Comparison of ENCODE assay signal across 17 cellular contexts in the genomic region with DNA sequence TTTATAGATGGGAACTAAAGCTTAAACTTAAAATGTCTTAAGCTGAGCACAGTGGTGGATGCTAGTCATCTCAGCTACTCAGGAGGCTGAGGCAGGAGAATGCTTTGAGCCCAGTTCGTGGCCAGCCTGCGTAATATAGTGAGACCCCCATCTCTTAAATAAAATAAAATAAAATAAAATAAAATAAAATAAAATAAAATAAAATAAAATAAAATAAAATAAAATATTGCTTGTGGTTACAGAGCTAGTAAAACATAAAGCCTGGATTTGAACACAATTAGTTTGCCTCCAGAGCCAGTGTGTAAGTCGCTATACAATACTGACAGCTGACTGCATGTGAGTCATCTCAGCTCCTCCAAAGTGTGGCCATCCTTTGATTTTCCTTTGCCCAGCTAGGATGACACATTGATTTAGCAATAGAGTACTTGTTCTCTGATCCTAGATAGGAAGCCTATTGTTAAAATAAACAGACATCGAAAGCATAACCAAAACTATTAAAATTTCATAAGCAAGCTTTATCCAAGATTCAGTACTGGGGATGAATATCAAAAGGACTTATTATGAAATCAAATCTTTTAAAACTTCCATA. TPM values are rescaled to one million over a fixed set of nuclear protein-coding genes. Genes with fewer than 3 reads are reported as not detected.
DNase-seq lines count a peak whose midpoint lies in the region; ATAC-seq and TF ChIP-seq lines count a peak whose summit lies in the region.
"Had no signal": no experiment of that assay in that cellular context is flagged by ENCODE, and none has a peak within 500 bp of the region (broad histone marks: within the 10 kb centered on the region; RNA-seq: fewer than 3 reads in every experiment).

No MANE protein-coding gene starts in this region.

- no peaks in the 10 kb centered on the region for H3K9me2 ChIP-seq in OCI-LY7 (ENCODE audit: insufficient read depth, low read length)

- no peaks in the 10 kb centered on the region for H3K9me3 ChIP-seq in OCI-LY7 (ENCODE audit: low read length)
- H3K9me3 ChIP-seq: BLaER1 treated with 17β-estradiol and CSF1 and Interleukin-3, amounts not matched to agents 10 nM and 100 nM had no signal

- no peak overlapping the region for H3K4me2 ChIP-seq in OCI-LY7 (ENCODE audit: low read length)
- H3K4me2 ChIP-seq: BLaER1 treated with 17β-estradiol and CSF1 and Interleukin-3, amounts not matched to agents 10 nM and 100 nM had no signal

- H3K9me3 Mint-ChIP-seq in T-helper 2 cell treated with Interferon-gamma antibody and Interleukin-4, amounts not matched to agents 5 μg/mL and 100 μg/mL, for 36 hours = no peaks in the 10 kb centered on the region
- H3K9me3 Mint-ChIP-seq: activated CD8-positive, alpha-beta T cell treated with anti-CD3 and anti-CD28 coated beads for 36 hours had no signal

- no peak overlapping the region for H3K27ac Mint-ChIP-seq in T-helper 2 cell treated with Interferon-gamma antibody and Interleukin-4, amounts not matched to agents 5 μg/mL and 100 μg/mL, for 36 hours
- H3K27ac Mint-ChIP-seq: activated CD8-positive, alpha-beta T cell treated with anti-CD3 and anti-CD28 coated beads for 36 hours; T-cell had no signal

- TF ChIP-seq CTCF in brain microvascular endothelial cell (IDR thresholded peaks at IDR 0.05; ENCODE audit: low read depth, low read length, missing control alignments) = no peak
- TF ChIP-seq CTCF in OCI-LY7 (conservative IDR thresholded peaks at IDR 0.05; ENCODE audit: low read length) = no peak

- peaks cover 2% of the 10 kb centered on the region for H3K27me3 Mint-ChIP-seq in T-helper 2 cell treated with Interferon-gamma antibody and Interleukin-4, amounts not matched to agents 5 μg/mL and 100 μg/mL, for 36 hours (ENCODE audit: low read depth)

- BruUV-seq in OCI-LY7 (replicated peaks; lab: Mats Ljungman, UMichigan) = no TSS peak

- no peaks in the 10 kb centered on the region for H3K36me3 ChIP-seq in brain microvascular endothelial cell (replicated peaks)
- no peaks in the 10 kb centered on the region for H3K36me3 ChIP-seq in OCI-LY7 (ENCODE audit: insufficient read depth, low read length)
- H3K36me3 ChIP-seq: BLaER1 treated with 17β-estradiol and CSF1 and Interleukin-3, amounts not matched to agents 10 nM and 100 nM had no signal

- no peaks in the 10 kb centered on the region for H3K27me3 ChIP-seq in brain microvascular endothelial cell (replicated peaks)
- H3K27me3 ChIP-seq: BLaER1 treated with 17β-estradiol and CSF1 and Interleukin-3, amounts not matched to agents 10 nM and 100 nM had no signal

- no peak for ATAC-seq in GM18909 (IDR thresholded peaks at IDR 0.05; ENCODE audit: poor library complexity, unreplicated experiment)
- ATAC-seq: activated CD8-positive, alpha-beta T cell treated with anti-CD3 and anti-CD28 coated beads for 36 hours; HCT116; T-cell had no signal

- H2AFZ ChIP-seq in OCI-LY7 (ENCODE audit: low read length) = no peak overlapping the region

- intact Hi-C loops in OCI-LY7 (cut with micrococcal nuclease; ENCODE audit: unreplicated experiment) = no loop called here

- peaks cover 6% of the 10 kb centered on the region for H3K4me1 ChIP-seq in OCI-LY7 (ENCODE audit: insufficient read depth, low read length, poor library complexity, severe bottlenecking)
- H3K4me1 ChIP-seq: BLaER1 treated with 17β-estradiol and CSF1 and Interleukin-3, amounts not matched to agents 10 nM and 100 nM had no signal

- H3K4me3 ChIP-seq in brain microvascular endothelial cell (ENCODE audit: low read depth, low read length) (no peak overlapping the region), OCI-LY7 (ENCODE audit: low read depth, low read length, poor library complexity, severe bottlenecking) (no peak overlapping the region)
- H3K4me3 ChIP-seq: BLaER1 treated with 17β-estradiol and CSF1 and Interleukin-3, amounts not matched to agents 10 nM and 100 nM had no signal

- H3K4me1 Mint-ChIP-seq in T-helper 2 cell treated with Interferon-gamma antibody and Interleukin-4, amounts not matched to agents 5 μg/mL and 100 μg/mL, for 36 hours (ENCODE audit: low read depth) = no peaks in the 10 kb centered on the region
- H3K4me1 Mint-ChIP-seq: T-cell had no signal

- POLR2A ChIA-PET in OCI-LY7 (lab: Charles Lee) = interaction anchor here (0.6 to 0.9 kb wide), 3 partner anchors 9 to 575 kb away, joined by 3 to 9 read pairs (median 3); no protein-coding TSS in a partner anchor

- H4K20me1 ChIP-seq in OCI-LY7 (ENCODE audit: insufficient read depth, low read length) = no peaks in the 10 kb centered on the region
- H4K20me1 ChIP-seq: BLaER1 treated with 17β-estradiol and CSF1 and Interleukin-3, amounts not matched to agents 10 nM and 100 nM had no signal

- no peak overlapping the region for H3K4me3 Mint-ChIP-seq in T-helper 2 cell treated with Interferon-gamma antibody and Interleukin-4, amounts not matched to agents 5 μg/mL and 100 μg/mL, for 36 hours
- H3K4me3 Mint-ChIP-seq: activated CD8-positive, alpha-beta T cell treated with anti-CD3 and anti-CD28 coated beads for 36 hours; T-cell had no signal

- H3K36me3 Mint-ChIP-seq in T-helper 2 cell treated with Interferon-gamma antibody and Interleukin-4, amounts not matched to agents 5 μg/mL and 100 μg/mL, for 36 hours (ENCODE audit: low read depth) = no peaks in the 10 kb centered on the region
- H3K36me3 Mint-ChIP-seq: T-cell had no signal

- H3K79me2 ChIP-seq in OCI-LY7 (ENCODE audit: insufficient read depth, low read depth, low read length) = no peaks in the 10 kb centered on the region

- CTCF ChIA-PET in OCI-LY7 (lab: Charles Lee; ENCODE audit: unreplicated experiment) = no interaction called here

- H3K27ac ChIP-seq in brain microvascular endothelial cell (peak overlapping the region; percentile 57), OCI-LY7 (ENCODE audit: low read depth, low read length, poor library complexity, severe bottlenecking) (no peak overlapping the region)
- H3K27ac ChIP-seq: BLaER1 treated with 17β-estradiol and CSF1 and Interleukin-3, amounts not matched to agents 10 nM and 100 nM had no signal

- in situ Hi-C loops in ACHN (cut with HindIII; ENCODE audit: low pct_ligation_motif_present, low pct_unique_long_range_greater_than_20kb, low sequenced_read_pairs) (no loop called here), brain microvascular endothelial cell (cut with HindIII; ENCODE audit: low pct_ligation_motif_present, low sequenced_read_pairs) (no loop called here)

- DNase-seq in ACHN = peak; percentile 30
- DNase-seq in LHCN-M2 (ENCODE audit: low read depth) = peak; percentile 93
- peak; percentile 87 for DNase-seq in brain microvascular endothelial cell
- peak; percentile 93 for DNase-seq in iris pigment epithelial cell (ENCODE audit: low read depth)
- DNase-seq in T-helper 2 cell treated with Interferon-gamma antibody and Interleukin-4, amounts not matched to agents 5 μg/mL and 100 μg/mL, for 36 hours (ENCODE audit: low spot score) = no peak
- no peak for DNase-seq in hippocampal formation (lab: John Stamatoyannopoulos, UW)
- no peak for DNase-seq in OCI-LY7 (ENCODE audit: low spot score)
- DNase-seq: activated CD8-positive, alpha-beta T cell treated with anti-CD3 and anti-CD28 coated beads for 36 hours; activated naive CD4-positive, alpha-beta T cell treated with anti-CD3 and anti-CD28 coated beads, Interleukin-2, amount 50 U/mL, for 16 hours; effector memory CD4-positive, alpha-beta T cell; MV-4-11; NCI-H82; stimulated activated naive CD4-positive, alpha-beta T cell; T-cell had no signal

RNA-seq across cellular contexts. Expression of gene DPYSL3, which starts 21.0 kb away (rescaled TPM):
- total RNA-seq in LHCN-M2 (2014; rRNA removed) (55.9 and 66.9 TPM in 2 replicates), OCI-LY7 (2022) (not detected in 2 replicates)
- polyA plus RNA-seq in LHCN-M2 (2012) = 37.9 TPM
- 0.70 TPM in 1 of 2 replicates, not detected in the other for total RNA-seq in OCI-LY7 (2014; rRNA removed; shearing (Covaris generic))

Comparison
In these comparisons a context has a peak if more than half of its experiments do, and no peak if none do; other contexts are left out.
1. DNase-seq: peak in ACHN (single experiment), LHCN-M2 (single experiment), brain microvascular endothelial cell (single experiment) and iris pigment epithelial cell (single experiment); none in T-helper 2 cell treated with Interferon-gamma antibody and Interleukin-4, amounts not matched to agents 5 μg/mL and 100 μg/mL, for 36 hours (single experiment), hippocampal formation (0 of 2) and OCI-LY7 (single experiment).
2. RNA of gene DPYSL3, which starts 21.0 kb away (total RNA-seq): 55.9 to 66.9 TPM in LHCN-M2; 0.70 TPM in OCI-LY7; every median in the first group is over 10 times any median in the second.